Comparison of ENCODE assay signal across 12 cellular contexts in the genomic region with DNA sequence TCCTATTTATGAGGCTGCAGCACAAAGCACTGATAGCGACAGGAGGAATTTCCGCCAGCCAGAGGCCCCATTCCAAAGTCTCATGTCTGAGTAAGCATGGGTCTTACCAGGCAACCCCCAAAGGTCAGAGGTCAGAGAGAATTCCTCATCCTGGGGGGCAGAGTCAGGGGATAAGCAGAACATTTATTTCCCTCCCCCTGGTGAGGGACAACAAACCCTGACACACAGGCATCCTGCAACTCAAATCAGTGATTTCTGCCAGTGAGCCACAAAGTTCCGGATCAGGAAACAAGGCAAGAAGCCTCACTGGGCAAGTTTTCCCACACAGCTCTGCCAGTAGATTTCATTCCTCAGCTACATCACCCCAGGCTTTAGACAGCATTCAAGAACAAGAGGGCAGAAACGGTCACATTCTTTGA. TPM values are rescaled to one million over a fixed set of nuclear protein-coding genes. Genes with fewer than 3 reads are reported as not detected.
DNase-seq lines count a peak whose midpoint lies in the region; ATAC-seq, FAIRE-seq and TF ChIP-seq lines count a peak whose summit lies in the region.
"Had no signal": no experiment of that assay in that cellular context is flagged by ENCODE, and none has a peak within 500 bp of the region (broad histone marks: within the 10 kb centered on the region; RNA-seq: fewer than 3 reads in every experiment).

No MANE protein-coding gene starts in this region.

- ATAC-seq in SK-N-SH treated with all-trans-retinoic acid at 6 μM for 48 hours (no peak), HG03045 (IDR thresholded peaks at IDR 0.05; ENCODE audit: unreplicated experiment) (no peak)
- ATAC-seq: activated CD4-positive, alpha-beta T cell treated with anti-CD3 and anti-CD28 coated beads for 36 hours had no signal

- DNase-seq in H54 (ENCODE audit: insufficient read length, low spot score) (peak; percentile 22), astrocyte of the hippocampus (ENCODE audit: low read depth, low spot score) (peak; percentile 84), iPS-NIHi11 (ENCODE audit: low spot score) (peak; percentile 23), renal cortical epithelial cell (ENCODE audit: low read depth) (peak; percentile 98), NCI-H2227 (lab: John Stamatoyannopoulos, UW; ENCODE audit: unreplicated experiment) (no peak), NK-92 (lab: John Stamatoyannopoulos, UW; ENCODE audit: unreplicated experiment) (no peak)
- DNase-seq: activated CD4-positive, alpha-beta T cell treated with anti-CD3 and anti-CD28 coated beads for 36 hours; DMS153; esophagus squamous epithelium; NCI-H1048 had no signal

- peak; percentile 82 for FAIRE-seq in H54 (lab: Jason Lieb, UNC)

- no peak for TF ChIP-seq POLR2A in H54 (IDR thresholded peaks at IDR 0.05; ENCODE audit: low read depth, low read length)

TF ChIP-seq in SK-N-SH treated with all-trans-retinoic acid at 6 μM for 48 hours, 23 proteins besides CTCF, POLR2A, EP300 and RAD21:
- TF ChIP-seq ZNF8 (CRISPR knock-in tag; IDR thresholded peaks at IDR 0.05) (no peak), CSDC2 (CRISPR knock-in tag; IDR thresholded peaks at IDR 0.05) (no peak), TOX (CRISPR knock-in tag; IDR thresholded peaks at IDR 0.05; ENCODE audit: borderline replicate concordance) (no peak), ZNF565 (CRISPR knock-in tag; conservative IDR thresholded peaks at IDR 0.05; ENCODE audit: low read depth) (no peak), OSR1 (CRISPR knock-in tag; IDR thresholded peaks at IDR 0.05) (no peak), ZNF70 (CRISPR knock-in tag; IDR thresholded peaks at IDR 0.05) (no peak), GLIS3 (CRISPR knock-in tag; IDR thresholded peaks at IDR 0.05) (no peak), TCF4 (CRISPR knock-in tag; IDR thresholded peaks at IDR 0.05; ENCODE audit: borderline replicate concordance) (no peak), PPARA (CRISPR knock-in tag; IDR thresholded peaks at IDR 0.05; ENCODE audit: borderline replicate concordance) (no peak), ZFP30 (CRISPR knock-in tag; IDR thresholded peaks at IDR 0.05) (no peak), ESRRG (CRISPR knock-in tag; IDR thresholded peaks at IDR 0.05) (no peak), ARNTL (CRISPR knock-in tag; IDR thresholded peaks at IDR 0.05; ENCODE audit: borderline replicate concordance, low read depth) (no peak)
- TF ChIP-seq, protein P1, sequence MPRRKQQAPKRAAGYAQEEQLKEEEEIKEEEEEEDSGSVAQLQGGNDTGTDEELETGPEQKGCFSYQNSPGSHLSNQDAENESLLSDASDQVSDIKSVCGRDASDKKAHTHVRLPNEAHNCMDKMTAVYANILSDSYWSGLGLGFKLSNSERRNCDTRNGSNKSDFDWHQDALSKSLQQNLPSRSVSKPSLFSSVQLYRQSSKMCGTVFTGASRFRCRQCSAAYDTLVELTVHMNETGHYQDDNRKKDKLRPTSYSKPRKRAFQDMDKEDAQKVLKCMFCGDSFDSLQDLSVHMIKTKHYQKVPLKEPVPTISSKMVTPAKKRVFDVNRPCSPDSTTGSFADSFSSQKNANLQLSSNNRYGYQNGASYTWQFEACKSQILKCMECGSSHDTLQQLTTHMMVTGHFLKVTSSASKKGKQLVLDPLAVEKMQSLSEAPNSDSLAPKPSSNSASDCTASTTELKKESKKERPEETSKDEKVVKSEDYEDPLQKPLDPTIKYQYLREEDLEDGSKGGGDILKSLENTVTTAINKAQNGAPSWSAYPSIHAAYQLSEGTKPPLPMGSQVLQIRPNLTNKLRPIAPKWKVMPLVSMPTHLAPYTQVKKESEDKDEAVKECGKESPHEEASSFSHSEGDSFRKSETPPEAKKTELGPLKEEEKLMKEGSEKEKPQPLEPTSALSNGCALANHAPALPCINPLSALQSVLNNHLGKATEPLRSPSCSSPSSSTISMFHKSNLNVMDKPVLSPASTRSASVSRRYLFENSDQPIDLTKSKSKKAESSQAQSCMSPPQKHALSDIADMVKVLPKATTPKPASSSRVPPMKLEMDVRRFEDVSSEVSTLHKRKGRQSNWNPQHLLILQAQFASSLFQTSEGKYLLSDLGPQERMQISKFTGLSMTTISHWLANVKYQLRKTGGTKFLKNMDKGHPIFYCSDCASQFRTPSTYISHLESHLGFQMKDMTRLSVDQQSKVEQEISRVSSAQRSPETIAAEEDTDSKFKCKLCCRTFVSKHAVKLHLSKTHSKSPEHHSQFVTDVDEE (CRISPR knock-in tag; IDR thresholded peaks at IDR 0.05), result no peak
- TF ChIP-seq, protein P2, sequence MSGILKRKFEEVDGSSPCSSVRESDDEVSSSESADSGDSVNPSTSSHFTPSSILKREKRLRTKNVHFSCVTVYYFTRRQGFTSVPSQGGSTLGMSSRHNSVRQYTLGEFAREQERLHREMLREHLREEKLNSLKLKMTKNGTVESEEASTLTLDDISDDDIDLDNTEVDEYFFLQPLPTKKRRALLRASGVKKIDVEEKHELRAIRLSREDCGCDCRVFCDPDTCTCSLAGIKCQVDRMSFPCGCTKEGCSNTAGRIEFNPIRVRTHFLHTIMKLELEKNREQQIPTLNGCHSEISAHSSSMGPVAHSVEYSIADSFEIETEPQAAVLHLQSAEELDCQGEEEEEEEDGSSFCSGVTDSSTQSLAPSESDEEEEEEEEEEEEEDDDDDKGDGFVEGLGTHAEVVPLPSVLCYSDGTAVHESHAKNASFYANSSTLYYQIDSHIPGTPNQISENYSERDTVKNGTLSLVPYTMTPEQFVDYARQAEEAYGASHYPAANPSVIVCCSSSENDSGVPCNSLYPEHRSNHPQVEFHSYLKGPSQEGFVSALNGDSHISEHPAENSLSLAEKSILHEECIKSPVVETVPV (CRISPR knock-in tag; IDR thresholded peaks at IDR 0.05), result no peak
- TF ChIP-seq, protein P3, sequence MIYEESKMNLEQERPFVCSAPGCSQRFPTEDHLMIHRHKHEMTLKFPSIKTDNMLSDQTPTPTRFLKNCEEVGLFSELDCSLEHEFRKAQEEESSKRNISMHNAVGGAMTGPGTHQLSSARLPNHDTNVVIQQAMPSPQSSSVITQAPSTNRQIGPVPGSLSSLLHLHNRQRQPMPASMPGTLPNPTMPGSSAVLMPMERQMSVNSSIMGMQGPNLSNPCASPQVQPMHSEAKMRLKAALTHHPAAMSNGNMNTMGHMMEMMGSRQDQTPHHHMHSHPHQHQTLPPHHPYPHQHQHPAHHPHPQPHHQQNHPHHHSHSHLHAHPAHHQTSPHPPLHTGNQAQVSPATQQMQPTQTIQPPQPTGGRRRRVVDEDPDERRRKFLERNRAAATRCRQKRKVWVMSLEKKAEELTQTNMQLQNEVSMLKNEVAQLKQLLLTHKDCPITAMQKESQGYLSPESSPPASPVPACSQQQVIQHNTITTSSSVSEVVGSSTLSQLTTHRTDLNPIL (CRISPR knock-in tag; IDR thresholded peaks at IDR 0.05; ENCODE audit: low read depth), result no peak

RNA-seq across cellular contexts. Expression of a gene that starts 37.0 kb away (rescaled TPM):
- total RNA-seq in renal cortical epithelial cell, result 2.3 and 6.3 TPM in 2 replicates
- total RNA-seq: activated CD4-positive, alpha-beta T cell treated with anti-CD3 and anti-CD28 coated beads for 36 hours had no signal

Comparison
In these comparisons a context has a peak if more than half of its experiments do, and no peak if none do; other contexts are left out.
1. DNase-seq: peak in H54 (single experiment), astrocyte of the hippocampus (single experiment), iPS-NIHi11 (single experiment) and renal cortical epithelial cell (single experiment); none in NCI-H2227 (single experiment) and NK-92 (single experiment).